Comparison of ENCODE assay signal across 8 cellular contexts in genomic region chr6:45930419-45931059, GRCh38.
DNase-seq lines count a peak whose midpoint lies in the region; ATAC-seq and FAIRE-seq lines count a peak whose summit lies in the region.

No MANE protein-coding gene starts in this region.

- no peaks in the 10 kb centered on the region for H3K27me3 ChIP-seq in Karpas-422 (ENCODE audit: low read length)
- no peaks in the 10 kb centered on the region for H3K27me3 ChIP-seq in trophoblast cell (ENCODE audit: insufficient read depth, low read length)

- H4K12ac ChIP-seq in trophoblast cell (ENCODE audit: low read depth, low read length): no peak overlapping the region

- H3K4me3 ChIP-seq in Karpas-422 (ENCODE audit: low read length) (no peak overlapping the region), trophoblast cell (ENCODE audit: low read depth, low read length) (no peak overlapping the region)

- no peaks in the 10 kb centered on the region for H3K79me1 ChIP-seq in trophoblast cell (ENCODE audit: low read length)

- H3K23ac ChIP-seq in trophoblast cell (ENCODE audit: low read length): no peak overlapping the region

- no peak overlapping the region for H4K91ac ChIP-seq in trophoblast cell (ENCODE audit: low read depth, low read length)

- H2BK5ac ChIP-seq in trophoblast cell (ENCODE audit: low read depth, low read length, poor library complexity): no peak overlapping the region

- H2BK120ac ChIP-seq in trophoblast cell (ENCODE audit: insufficient read depth, low read length, poor library complexity): no peak overlapping the region

- H3K14ac ChIP-seq in trophoblast cell (ENCODE audit: low read length): no peak overlapping the region

- H3K9me3 ChIP-seq in Karpas-422 (ENCODE audit: low read length) (no peaks in the 10 kb centered on the region), trophoblast cell (ENCODE audit: insufficient read depth, low read depth, low read length) (no peaks in the 10 kb centered on the region)

- H2AFZ ChIP-seq in Karpas-422 (ENCODE audit: low read length) (no peak overlapping the region), trophoblast cell (ENCODE audit: insufficient read depth, low read length, poor library complexity) (no peak overlapping the region)

- H2BK12ac ChIP-seq in trophoblast cell (ENCODE audit: low read length): peak overlapping the region; percentile 77

- H2AK5ac ChIP-seq in trophoblast cell (ENCODE audit: low read length): no peak overlapping the region

- H3K9me2 ChIP-seq in Karpas-422 (replicated peaks; ENCODE audit: insufficient read depth, low read length): no peaks in the 10 kb centered on the region

- no peak overlapping the region for H3K9ac ChIP-seq in Karpas-422 (ENCODE audit: low read length)
- H3K9ac ChIP-seq in trophoblast cell (ENCODE audit: low read length): no peak overlapping the region

- FAIRE-seq in urothelium cell line (lab: Jason Lieb, UNC): no peak

- H4K20me1 ChIP-seq in Karpas-422 (ENCODE audit: insufficient read depth, low read depth, low read length): no peaks in the 10 kb centered on the region

- in situ Hi-C loops in SK-MEL-5 (cut with HindIII; ENCODE audit: low pct_unique_long_range_greater_than_20kb, low sequenced_read_pairs): no loop called here

- no peak overlapping the region for H3K4me2 ChIP-seq in Karpas-422 (ENCODE audit: low read depth, low read length, poor library complexity, severe bottlenecking)
- no peak overlapping the region for H3K4me2 ChIP-seq in trophoblast cell (ENCODE audit: low read length)

- H3K79me2 ChIP-seq in Karpas-422 (ENCODE audit: low read length) (no peaks in the 10 kb centered on the region), trophoblast cell (ENCODE audit: control insufficient read depth, insufficient read depth, low read length, poor library complexity) (no peaks in the 10 kb centered on the region)

- H3K4me1 ChIP-seq in Karpas-422 (ENCODE audit: low read length) (no peaks in the 10 kb centered on the region), trophoblast cell (ENCODE audit: control insufficient read depth in 1 of 2, insufficient read depth in 2 of 2, low read length in 2 of 2) (peaks cover 0 to 7% of the 10 kb centered on the region in 2 experiments)

- peak; percentile 61 for DNase-seq in DMS153 treated with DMSO at 0.1 percent for 48 hours (lab: John Stamatoyannopoulos, UW; ENCODE audit: unreplicated experiment)
- peak; percentile 74 for DNase-seq in Karpas-422
- peak; percentile 75 for DNase-seq in SK-MEL-5 (ENCODE audit: low read depth, low spot score)
- DNase-seq in activated naive CD4-positive, alpha-beta T cell treated with Interleukin-2 at 50 U/mL for 16 hours: peak; percentile 61
- DNase-seq in glomerular visceral epithelial cell (ENCODE audit: extremely low spot score): peak; percentile 71
- peak; percentile 46 to 84 for DNase-seq in trophoblast cell
- DNase-seq in urothelium cell line (ENCODE audit: low spot score): peak; percentile 73

- H3K36me3 ChIP-seq in Karpas-422 (ENCODE audit: insufficient read depth, low read length): no peaks in the 10 kb centered on the region
- H3K36me3 ChIP-seq in trophoblast cell (ENCODE audit: control insufficient read depth in 1 of 2, insufficient read depth in 2 of 2, low read length in 2 of 2): no peaks in the 10 kb centered on the region

- H3K27ac ChIP-seq in Karpas-422 (ENCODE audit: low read length): no peak overlapping the region
- H3K27ac ChIP-seq in trophoblast cell (ENCODE audit: low read depth, low read length): no peak overlapping the region

- H3K18ac ChIP-seq in trophoblast cell (ENCODE audit: low read length): no peak overlapping the region

- ATAC-seq in GM21576 (IDR thresholded peaks at IDR 0.05; ENCODE audit: unreplicated experiment): no peak

- H3K4ac ChIP-seq in trophoblast cell (ENCODE audit: low read depth, low read length): no peak overlapping the region

- no CpG with 5 or more reads among the region's 7 CpGs for WGBS in trophoblast cell (ENCODE audit: extremely low coverage, insufficient coverage, insufficient read length)

- no peak overlapping the region for H4K8ac ChIP-seq in trophoblast cell (ENCODE audit: low read depth, low read length)
